In genomic region chr5:132487841-132488555, GRCh38 we compare ENCODE assay signal across 10 cellular contexts. TPM values are rescaled to one million over a fixed set of nuclear protein-coding genes. Genes with fewer than 3 reads are reported as not detected.
DNase-seq lines count a peak whose midpoint lies in the region; ATAC-seq, FAIRE-seq and TF ChIP-seq lines count a peak whose summit lies in the region.
"Had no signal": no experiment of that assay in that cellular context is flagged by ENCODE, and none has a peak within 500 bp of the region (broad histone marks: within the 10 kb centered on the region; RNA-seq: fewer than 3 reads in every experiment).

No MANE protein-coding gene starts in this region.

- H3K36me3 ChIP-seq in SK-N-SH (replicated peaks in 1 of 2; ENCODE audit: control insufficient read depth in 1 of 2, insufficient read depth in 2 of 2, low read length in 1 of 2) (peaks cover 14 to 32% of the 10 kb centered on the region in 2 experiments), stomach (peaks cover 53 to 67% (median 54%) of the 10 kb centered on the region in 4 donors)

- peaks cover 34% of the 10 kb centered on the region for H3K79me2 ChIP-seq in SK-N-SH (ENCODE audit: insufficient read depth)

- H3K9ac ChIP-seq in SK-N-SH, result no peak overlapping the region

- TF ChIP-seq POLR2A in stomach (IDR thresholded peaks at IDR 0.05), result no peak
- no peak for TF ChIP-seq POLR2A in H54 (IDR thresholded peaks at IDR 0.05; ENCODE audit: low read depth, low read length)

- no peaks in the 10 kb centered on the region for H3K9me2 ChIP-seq in SK-N-SH

- no peaks in the 10 kb centered on the region for H3K27me3 ChIP-seq in SK-N-SH (ENCODE audit: insufficient read depth)
- H3K27me3 ChIP-seq in stomach, result no peaks in the 10 kb centered on the region

- FAIRE-seq in H54 (lab: Jason Lieb, UNC), result no peak
- FAIRE-seq: A204.1 had no signal

- no peak for TF ChIP-seq CTCF in SK-N-SH (IDR thresholded peaks at IDR 0.05)
- TF ChIP-seq CTCF in fibroblast of the aortic adventitia (IDR thresholded peaks at IDR 0.05; ENCODE audit: insufficient read depth, low read length), result no peak
- no peak for TF ChIP-seq CTCF in stomach (IDR thresholded peaks at IDR 0.05)

- no peaks in the 10 kb centered on the region for H3K9me3 ChIP-seq in SK-N-SH
- no peaks in the 10 kb centered on the region for H3K9me3 ChIP-seq in stomach

- peak overlapping the region; percentile 97 for H3K4me2 ChIP-seq in SK-N-SH

- intact Hi-C loops in stomach (cut with DNase I; ENCODE audit: low total_unique reads), result loop anchor here (5.0 kb wide), 1 partner anchor 71 kb away; no protein-coding TSS in a partner anchor

- H3F3A ChIP-seq in SK-N-SH (replicated peaks; ENCODE audit: insufficient read depth), result peaks cover under 1% of the 10 kb centered on the region

- WGBS in SK-N-SH (ENCODE audit: low lambda C conversion rate), result 92% methylated on average over 3 of the region's 3 CpGs
- WGBS in stomach, 5 donors, result 60 to 67% (median 62%) methylated on average over 3 of the region's 3 CpGs

- POLR2A ChIA-PET in SK-N-SH (lab: Yijun Ruan, JAX), result no interaction called here

- no peak overlapping the region for H3K27ac ChIP-seq in SK-N-SH (ENCODE audit: low read depth in 2 of 2, low read length in 1 of 2)
- peak overlapping the region; percentile 43 to 97 (median 94) for H3K27ac ChIP-seq in stomach

- H3K4me1 ChIP-seq in SK-N-SH (ENCODE audit: control insufficient read depth in 1 of 2, insufficient read depth in 2 of 2, low read depth in 1 of 2, low read length in 1 of 2) (peaks cover 5 to 29% of the 10 kb centered on the region in 2 experiments; a peak in 1 of 4 replicates), stomach (peaks cover 52 to 87% (median 75%) of the 10 kb centered on the region in 4 donors)

- no peak for TF ChIP-seq EP300 in SK-N-SH (IDR thresholded peaks at IDR 0.05; ENCODE audit: borderline replicate concordance in 1 of 2, low read depth in 1 of 2, low read length in 1 of 2)
- TF ChIP-seq EP300 in stomach (IDR thresholded peaks at IDR 0.05), result no peak

- TF ChIP-seq RAD21 in SK-N-SH (IDR thresholded peaks at IDR 0.05; ENCODE audit: low read length), result no peak

- no peak overlapping the region for H2AFZ ChIP-seq in SK-N-SH (ENCODE audit: low read depth)

- H4K20me1 ChIP-seq in SK-N-SH (ENCODE audit: insufficient read depth), result peaks cover 28% of the 10 kb centered on the region

- CTCF ChIA-PET in SK-N-SH (lab: Yijun Ruan, JAX), result interaction anchor here (0.9 to 4.8 kb wide), 8 partner anchors 9 to 250 kb away, joined by 3 to 37 read pairs (median 3); no protein-coding TSS in a partner anchor

- no peak overlapping the region for H3K4me3 ChIP-seq in SK-N-SH (ENCODE audit: low read depth in 2 of 2, low read length in 1 of 2)
- H3K4me3 ChIP-seq in fibroblast of the aortic adventitia (ENCODE audit: low read depth, low read length), result peak overlapping the region; percentile 77
- H3K4me3 ChIP-seq in stomach, result peak overlapping the region in 3 of 4 donors; percentile 87 to 96 (median 91)

- DNase-seq in SK-N-SH, result no peak
- peak; percentile 21 for DNase-seq in activated CD4-positive, alpha-beta T cell treated with anti-CD3 and anti-CD28 coated beads for 48 hours
- no peak for DNase-seq in fibroblast of the aortic adventitia (ENCODE audit: low read depth)
- DNase-seq in stomach, result peak; percentile 25
- DNase-seq in HT-29 (ENCODE audit: low spot score), result no peak
- DNase-seq in H54 (ENCODE audit: insufficient read length, low spot score), result no peak

- no peak for ATAC-seq in SK-N-SH treated with all-trans-retinoic acid at 6 μM for 48 hours
- no peak for ATAC-seq in HG03521 (IDR thresholded peaks at IDR 0.05; ENCODE audit: unreplicated experiment)

TF ChIP-seq in SK-N-SH, 30 proteins besides CTCF, POLR2A, EP300 and RAD21 (continues in another document):
- TF ChIP-seq GABPA (IDR thresholded peaks at IDR 0.05; ENCODE audit: low read depth), result no peak
- TF ChIP-seq REST (IDR thresholded peaks at IDR 0.05; ENCODE audit: low read depth, low read length), result no peak
- no peak for TF ChIP-seq FOXJ3 (CRISPR knock-in tag; IDR thresholded peaks at IDR 0.05)
- TF ChIP-seq SMC3 (IDR thresholded peaks at IDR 0.05; ENCODE audit: low read depth, low read length), result no peak
- TF ChIP-seq YY1 (IDR thresholded peaks at IDR 0.05; ENCODE audit: low read depth), result no peak
- no peak for TF ChIP-seq GATA2 (CRISPR knock-in tag; IDR thresholded peaks at IDR 0.05)

TF ChIP-seq in SK-N-SH treated with all-trans-retinoic acid at 6 μM for 48 hours, 23 proteins besides CTCF, POLR2A, EP300 and RAD21:
- TF ChIP-seq ZC3H10 (CRISPR knock-in tag; IDR thresholded peaks at IDR 0.05) (no peak), CSRNP3 (CRISPR knock-in tag; IDR thresholded peaks at IDR 0.05) (no peak), PATZ1 (CRISPR knock-in tag; IDR thresholded peaks at IDR 0.05; ENCODE audit: borderline replicate concordance) (no peak)

RNA-seq across cellular contexts. Expression of gene IRF1, which starts 2.6 kb away (rescaled TPM):
- polyA plus RNA-seq in SK-N-SH (2012; rRNA removed), result 13.8 and 15.2 TPM in 2 replicates
- polyA plus RNA-seq in SK-N-SH (2012; cell fraction: cytosol; rRNA removed), result 9.0 and 11.2 TPM in 2 replicates
- 30.4 and 31.8 TPM in 2 replicates for polyA plus RNA-seq in SK-N-SH (2012; cell fraction: nucleus; rRNA removed)
- 17.1 and 24.6 TPM in 2 replicates for total RNA-seq in fibroblast of the aortic adventitia (ENCODE audit: low replicate concordance)
- 100 to 1,000 TPM in 2 of 5 donors, 10 to 100 TPM in 3; 18.0 to 256 (median 91.5) TPM for total RNA-seq in stomach
- 10 to 100 TPM; 17.1 to 80.2 (median 49.1) TPM for polyA plus RNA-seq in stomach
- 52.0 and 58.7 TPM in 2 replicates for total RNA-seq in HT-29 (2014; rRNA removed; shearing (Covaris generic))

RNA-seq across cellular contexts. Expression of gene IL5, which starts 55.3 kb away (rescaled TPM):
- not detected in 2 replicates for polyA plus RNA-seq in SK-N-SH (2012; rRNA removed)
- polyA plus RNA-seq in SK-N-SH (2012; cell fraction: cytosol; rRNA removed), result not detected in 2 replicates
- not detected in 2 replicates for polyA plus RNA-seq in SK-N-SH (2012; cell fraction: nucleus; rRNA removed)
- total RNA-seq in fibroblast of the aortic adventitia (ENCODE audit: low replicate concordance), result not detected in 2 replicates
- not detected for total RNA-seq in stomach
- not detected for polyA plus RNA-seq in stomach
- total RNA-seq in HT-29 (2014; rRNA removed; shearing (Covaris generic)), result not detected in 2 replicates
- total RNA-seq: epithelial cell of proximal tubule had no signal

Comparison
In these comparisons a context has a peak if more than half of its experiments do, and no peak if none do; other contexts are left out.
1. DNase-seq: peak in activated CD4-positive, alpha-beta T cell treated with anti-CD3 and anti-CD28 coated beads for 48 hours (single experiment) and stomach (single experiment); none in SK-N-SH (single experiment), fibroblast of the aortic adventitia (single experiment), HT-29 (single experiment) and H54 (single experiment).
2. H3K27ac ChIP-seq: peak in stomach (5 of 5); none in SK-N-SH (0 of 2).
3. H3K4me3 ChIP-seq: peak in fibroblast of the aortic adventitia (single experiment) and stomach (3 of 4); none in SK-N-SH (0 of 2).